19 cellular contexts compared by ENCODE assay signal in the genomic region with DNA sequence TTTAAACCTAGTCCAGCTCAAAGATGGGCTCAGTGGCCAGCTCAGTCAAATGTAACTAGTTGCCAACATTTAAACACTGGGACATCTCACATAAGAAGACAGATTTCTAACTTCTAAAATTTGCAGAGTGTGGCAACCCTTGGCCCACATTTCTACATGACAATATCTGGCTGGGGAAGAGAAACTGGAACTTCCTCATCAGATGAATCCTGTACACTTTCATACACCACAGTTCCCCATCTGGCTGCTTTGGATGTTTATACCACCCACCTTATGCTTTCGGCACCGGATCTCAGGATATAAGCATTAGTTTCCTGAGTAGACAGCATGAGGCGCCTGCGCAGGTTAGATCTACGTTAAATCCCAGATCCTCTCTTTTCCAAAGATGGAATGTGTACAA.
"Had no signal": no experiment of that assay in that cellular context is flagged by ENCODE, and none has a peak within 500 bp of the region (broad histone marks: within the 10 kb centered on the region; RNA-seq: fewer than 3 reads in every experiment).

No MANE protein-coding gene starts in this region.

- H3K4me3 Mint-ChIP-seq: activated naive CD8-positive, alpha-beta T cell; dendritic cell treated with granulocyte-macrophage colony-stimulating factor and Interleukin-4, amounts not matched to agents 40 ng/mL and 50 ng/mL, for 4 days; mesothelial cell of epicardium; nephron progenitor cell had no signal

- H3K27ac ChIP-seq: stomach, testis, upper lobe of left lung, WERI-Rb-1 had no signal

- FAIRE-seq: bronchial epithelial cell had no signal

- H3K36me3 Mint-ChIP-seq: activated naive CD8-positive, alpha-beta T cell had no signal

- DNase-seq: activated CD4-positive, alpha-beta T cell treated with anti-CD3 and anti-CD28 coated beads, Interleukin-2, amount 50 U/mL, for 4 hours; effector CD8-positive, alpha-beta T cell; left cardiac atrium; nephron progenitor cell; nucleus accumbens; stimulated activated CD4-positive, alpha-beta T cell treated with anti-CD3 and anti-CD28 coated beads, Interleukin-4, amount 100 ng/mL, for 1 hour; stomach; T-helper 2 cell; testis; upper lobe of left lung; WERI-Rb-1 had no signal

- H3K36me3 ChIP-seq: stomach, upper lobe of left lung, WERI-Rb-1 had no signal

- H3K4me3 ChIP-seq: lung, skin epidermis, stomach, testis, upper lobe of left lung had no signal

- H3K27me3 ChIP-seq: stomach, testis, upper lobe of left lung had no signal

- ATAC-seq: esophagus mucosa, left cardiac atrium had no signal

- H3K9me3 ChIP-seq: testis, upper lobe of left lung had no signal

- H3K27ac Mint-ChIP-seq: activated naive CD8-positive, alpha-beta T cell; dendritic cell treated with granulocyte-macrophage colony-stimulating factor and Interleukin-4, amounts not matched to agents 40 ng/mL and 50 ng/mL, for 4 days; mesothelial cell of epicardium; nephron progenitor cell; progenitor cell of endocrine pancreas had no signal

- H3K27me3 Mint-ChIP-seq: activated naive CD8-positive, alpha-beta T cell; dendritic cell treated with granulocyte-macrophage colony-stimulating factor and Interleukin-4, amounts not matched to agents 40 ng/mL and 50 ng/mL, for 4 days; progenitor cell of endocrine pancreas had no signal

- H3K4me1 ChIP-seq: testis had no signal

- H3K4me1 Mint-ChIP-seq: mesothelial cell of epicardium, nephron progenitor cell had no signal
